ENCODE assay signal across 8 cellular contexts in genomic region chr17:17236295-17237025, GRCh38. TPM values are rescaled to one million over a fixed set of nuclear protein-coding genes. Genes with fewer than 3 reads are reported as not detected.
A peak's percentile ranks its signal among the peaks of the same experiment; 100 is the strongest.
DNase-seq lines count a peak whose midpoint lies in the region; ATAC-seq and TF ChIP-seq lines count a peak whose summit lies in the region.

No MANE protein-coding gene starts in this region.

- H3K9me3 ChIP-seq in cardiac muscle cell (ENCODE audit: low read depth) = no peaks in the 10 kb centered on the region

- H3K4me1 Mint-ChIP-seq in IgD-negative memory B cell = peaks cover 13 to 23% (median 14%) of the 10 kb centered on the region in 3 donors
- H3K4me1 Mint-ChIP-seq in activated T-cell treated with anti-CD3 and anti-CD28 coated beads, Interleukin-2, amount 50 U/mL, for 72 hours (ENCODE audit: low read depth) = peaks cover 56% of the 10 kb centered on the region

- H3K36me3 Mint-ChIP-seq in IgD-negative memory B cell = peaks cover 5% of the 10 kb centered on the region
- H3K36me3 Mint-ChIP-seq in activated T-cell treated with anti-CD3 and anti-CD28 coated beads, Interleukin-2, amount 50 U/mL, for 72 hours (ENCODE audit: insufficient read depth in 2 of 2) = peaks cover 0 to 5% of the 10 kb centered on the region in 2 donors

- peaks cover 11% of the 10 kb centered on the region for H3K4me1 ChIP-seq in cardiac muscle cell (ENCODE audit: low read depth)

- intact Hi-C loops in posterior vena cava (cut with DNase I) = loop anchor here in 1 of 2 donors (5.0 kb wide), 1 partner anchor 34 kb away; no protein-coding TSS in a partner anchor

- H3K4me3 ChIP-seq in AG10803 (ENCODE audit: low read length) = peak overlapping the region; percentile 97
- peak overlapping the region; percentile 91 for H3K4me3 ChIP-seq in cardiac muscle cell

- peak; percentile 49 for DNase-seq in AG10803 (ENCODE audit: low read depth)
- peak in 1 of 2 donors; percentile 7 for DNase-seq in activated T-cell treated with anti-CD3 and anti-CD28 coated beads, Interleukin-2, amount 50 U/mL, for 72 hours
- DNase-seq in cardiac muscle cell (ENCODE audit: low read depth in 1 of 2, low spot score in 1 of 2) = peak in 1 of 2 donors; percentile 22
- DNase-seq in posterior vena cava (ENCODE audit: low spot score) = peak; percentile 51
- no peak for DNase-seq in NOMO-1 (lab: John Stamatoyannopoulos, UW; ENCODE audit: unreplicated experiment in 2 of 2)

- H3K27me3 ChIP-seq in cardiac muscle cell = no peaks in the 10 kb centered on the region

- H3K27ac Mint-ChIP-seq in IgD-negative memory B cell = peak overlapping the region; percentile 99 to 100 (median 100)
- H3K27ac Mint-ChIP-seq in activated T-cell treated with anti-CD3 and anti-CD28 coated beads, Interleukin-2, amount 50 U/mL, for 72 hours = peak overlapping the region; percentile 99

- no peaks in the 10 kb centered on the region for H3K36me3 ChIP-seq in cardiac muscle cell

- TF ChIP-seq CTCF in AG10803 (conservative IDR thresholded peaks at IDR 0.05; ENCODE audit: low read length) (no peak), cardiac muscle cell (IDR thresholded peaks at IDR 0.05; ENCODE audit: low read depth, low read length) (no peak)

- peak; percentile 11 for ATAC-seq in GM19025 (IDR thresholded peaks at IDR 0.05; ENCODE audit: low read depth, unreplicated experiment)
- peak; percentile 1 to 2 for ATAC-seq in activated T-cell treated with anti-CD3 and anti-CD28 coated beads, Interleukin-2, amount 50 U/mL, for 72 hours (replicated peaks in 1 of 2)
- ATAC-seq in GM18867 (IDR thresholded peaks at IDR 0.05; ENCODE audit: unreplicated experiment) = no peak

- H3K27ac ChIP-seq in cardiac muscle cell = peak overlapping the region; percentile 99

- H3K27me3 Mint-ChIP-seq in IgD-negative memory B cell = no peaks in the 10 kb centered on the region
- no peaks in the 10 kb centered on the region for H3K27me3 Mint-ChIP-seq in activated T-cell treated with anti-CD3 and anti-CD28 coated beads, Interleukin-2, amount 50 U/mL, for 72 hours (ENCODE audit: low read depth)

- H3K4me3 Mint-ChIP-seq in IgD-negative memory B cell = peak overlapping the region; percentile 94 to 100 (median 97)
- H3K4me3 Mint-ChIP-seq in activated T-cell treated with anti-CD3 and anti-CD28 coated beads, Interleukin-2, amount 50 U/mL, for 72 hours = peak overlapping the region; percentile 96 to 99

- no peaks in the 10 kb centered on the region for H3K9me3 Mint-ChIP-seq in IgD-negative memory B cell
- no peaks in the 10 kb centered on the region for H3K9me3 Mint-ChIP-seq in activated T-cell treated with anti-CD3 and anti-CD28 coated beads, Interleukin-2, amount 50 U/mL, for 72 hours

RNA-seq across cellular contexts. Expression of gene FLCN, which starts 0.5 kb away (rescaled TPM):
- polyA plus RNA-seq in IgD-negative memory B cell (2.4 TPM), cardiac muscle cell (12.8 and 14.1 TPM in 2 replicates)
- 10 to 100 TPM; 27.3 to 29.2 TPM for total RNA-seq in activated T-cell treated with anti-CD3 and anti-CD28 coated beads, Interleukin-2, amount 50 U/mL, for 72 hours
- total RNA-seq in cardiac muscle cell (26.5 and 34.2 TPM in 2 replicates), posterior vena cava (10 to 100 TPM; 37.9 to 53.5 TPM)

RNA-seq across cellular contexts. Expression of gene PLD6, which starts 30.3 kb away (rescaled TPM):
- polyA plus RNA-seq in IgD-negative memory B cell (5.8 TPM), cardiac muscle cell (0.47 and 0.51 TPM in 2 replicates)
- 1 to 10 TPM; 6.8 to 8.0 TPM for total RNA-seq in activated T-cell treated with anti-CD3 and anti-CD28 coated beads, Interleukin-2, amount 50 U/mL, for 72 hours
- total RNA-seq in cardiac muscle cell (0.42 and 1.1 TPM in 2 replicates), posterior vena cava (1 to 10 TPM; 2.9 to 4.4 TPM)

RNA-seq across cellular contexts. Expression of gene COPS3, which starts 44.6 kb away (rescaled TPM):
- 87.0 TPM for polyA plus RNA-seq in IgD-negative memory B cell
- total RNA-seq in activated T-cell treated with anti-CD3 and anti-CD28 coated beads, Interleukin-2, amount 50 U/mL, for 72 hours = 10 to 100 TPM; 77.7 to 89.0 TPM
- 51.1 and 67.8 TPM in 2 replicates for total RNA-seq in cardiac muscle cell
- polyA plus RNA-seq in cardiac muscle cell = 98.4 and 123 TPM in 2 replicates
- 10 to 100 TPM; 45.3 to 54.6 TPM for total RNA-seq in posterior vena cava

Comparison
In these comparisons a context has a peak if more than half of its experiments do, and no peak if none do; other contexts are left out.
1. DNase-seq: peak in AG10803 (single experiment) and posterior vena cava (single experiment); none in NOMO-1 (0 of 2).